ENCODE assay signal across 8 cellular contexts in genomic region chr12:6534914-6535696, GRCh38.
DNase-seq lines count a peak whose midpoint lies in the region; ATAC-seq lines count a peak whose summit lies in the region.

No MANE protein-coding gene starts in this region.

- DNase-seq in DMS153 (lab: John Stamatoyannopoulos, UW) (peak; percentile 21), HCEC 1CT (peak; percentile 83), NCI-H2029 (lab: John Stamatoyannopoulos, UW) (peak; percentile 69), cerebellar cortex (ENCODE audit: low spot score) (peak; percentile 61), kidney glomerular epithelial cell (lab: John Stamatoyannopoulos, UW) (peak; percentile 22)
- DNase-seq in stimulated activated CD4-positive, alpha-beta T cell treated with anti-CD3 and anti-CD28 coated beads, Interleukin-15, amount 100 ng/mL, for 48 hours (ENCODE audit: low read depth in 2 of 2), result peak; percentile 66 to 72

- peak; percentile 2 to 5 for ATAC-seq in activated CD4-positive, CD25-positive, alpha-beta regulatory T cell treated with anti-CD3 and anti-CD28 coated beads, Interleukin-2, amount 50 U/mL, for 24 hours
- no peak for ATAC-seq in GM19351 (IDR thresholded peaks at IDR 0.05; ENCODE audit: unreplicated experiment)

Comparison
In these comparisons a context has a peak if more than half of its experiments do, and no peak if none do; other contexts are left out.
1. DNase-seq: peak in every context shown above with its lines; median percentile 83 in HCEC 1CT; 69 in NCI-H2029; 69 in stimulated activated CD4-positive, alpha-beta T cell treated with anti-CD3 and anti-CD28 coated beads, Interleukin-15, amount 100 ng/mL, for 48 hours; 61 in cerebellar cortex; 22 in kidney glomerular epithelial cell; 21 in DMS153.